Comparison of ENCODE assay signal across 16 cellular contexts in genomic region chr12:40020261-40020691, GRCh38.
"Had no signal": no experiment of that assay in that cellular context is flagged by ENCODE, and none has a peak within 500 bp of the region (broad histone marks: within the 10 kb centered on the region; RNA-seq: fewer than 3 reads in every experiment).

No MANE protein-coding gene starts in this region.

- H3K4me1 ChIP-seq: esophagus squamous epithelium, pancreas had no signal

- H3K9me3 ChIP-seq: esophagus squamous epithelium, gastroesophageal sphincter, pancreas had no signal

- H3K27me3 ChIP-seq: esophagus squamous epithelium, gastroesophageal sphincter, pancreas had no signal

- H3K36me3 ChIP-seq: esophagus squamous epithelium, gastroesophageal sphincter, pancreas had no signal

- DNase-seq: effector memory CD8-positive, alpha-beta T cell; esophagus squamous epithelium; foreskin fibroblast; glutamatergic neuron; islet precursor cell; mammary epithelial cell; occipital lobe; pancreas; right cardiac atrium; small intestine; stimulated activated CD4-positive, alpha-beta T cell treated with anti-CD3 and anti-CD28 coated beads, Interleukin-12 subunit alpha, Interleukin-12 subunit beta, amount 100 ng/mL, for 4 hours; stimulated activated CD4-positive, alpha-beta T cell treated with anti-CD3 and anti-CD28 coated beads, Interleukin-2, amount 100 ng/mL, for 48 hours; stimulated activated naive CD4-positive, alpha-beta T cell treated with Interleukin-2 at 50 U/mL for 16 hours; trophoblast cell had no signal

- H3K4me3 ChIP-seq: esophagus squamous epithelium, gastroesophageal sphincter, pancreas had no signal

- H3K27ac ChIP-seq: esophagus squamous epithelium, gastroesophageal sphincter, pancreas had no signal

- FAIRE-seq: colon, pancreas had no signal
